25 cellular contexts compared by ENCODE assay signal in genomic region chr5:31114817-31115216, GRCh38.
DNase-seq lines count a peak whose midpoint lies in the region; ATAC-seq, FAIRE-seq and TF ChIP-seq lines count a peak whose summit lies in the region.
"Had no signal": no experiment of that assay in that cellular context is flagged by ENCODE, and none has a peak within 500 bp of the region (broad histone marks: within the 10 kb centered on the region; RNA-seq: fewer than 3 reads in every experiment).

No MANE protein-coding gene starts in this region.

- no peak overlapping the region for H3K4ac ChIP-seq in mesenchymal stem cell (ENCODE audit: low read depth in 1 of 2, low read length in 2 of 2)

- H3K4me1 ChIP-seq in mesenchymal stem cell (ENCODE audit: control insufficient read depth, insufficient read depth, low read depth, low read length) (peaks cover under 1% of the 10 kb centered on the region), gastrocnemius medialis (no peaks in the 10 kb centered on the region)
- H3K4me1 ChIP-seq: A549, BE2C had no signal

- DNase-seq in HTR-8/SVneo (ENCODE audit: insufficient read length, low spot score) (no peak), WTC11 (ENCODE audit: low spot score) (no peak), mesenchymal stem cell (no peak), DMS153 (lab: John Stamatoyannopoulos, UW) (no peak), gastrocnemius medialis (no peak), GM20000 (ENCODE audit: low spot score) (no peak), NOMO-1 treated with DMSO at 0.1 percent for 48 hours (lab: John Stamatoyannopoulos, UW; ENCODE audit: unreplicated experiment) (no peak)
- DNase-seq: 8988T; ACHN; AML-193; BE2C; CD4-positive, alpha-beta T cell; CD8-positive, alpha-beta memory T cell; DMS 273 treated with DMSO at 0.1 percent for 48 hours; DND-41; GM23248; HFFc6 had no signal

- H3K23ac ChIP-seq in mesenchymal stem cell (ENCODE audit: low read length in 2 of 2) = no peak overlapping the region

- peak; percentile 83 for FAIRE-seq in HTR-8/SVneo (lab: Jason Lieb, UNC)
- FAIRE-seq: A549, D721Med, G401.6, GM12892, H54 had no signal

- POLR2A ChIA-PET in WTC11 (lab: Charles Lee) = no interaction called here

- no peak overlapping the region for H3K4me3 Mint-ChIP-seq in WTC11
- H3K4me3 Mint-ChIP-seq: CD14-positive monocyte; CD4-positive, alpha-beta T cell; CD8-positive, alpha-beta memory T cell; HFFc6 had no signal

- H3K27ac Mint-ChIP-seq in WTC11 = no peak overlapping the region
- H3K27ac Mint-ChIP-seq: CD14-positive monocyte; CD4-positive, alpha-beta T cell; CD8-positive, alpha-beta memory T cell; HFFc6 had no signal

- H3K36me3 ChIP-seq in mesenchymal stem cell (ENCODE audit: control insufficient read depth in 1 of 2, insufficient read depth in 2 of 2, low read depth in 1 of 2, low read length in 2 of 2) = no peaks in the 10 kb centered on the region
- H3K36me3 ChIP-seq in gastrocnemius medialis = no peaks in the 10 kb centered on the region
- H3K36me3 ChIP-seq: BE2C; BLaER1 treated with 17β-estradiol and CSF1 and Interleukin-3, amounts not matched to agents 10 nM and 100 nM; HAP-1 had no signal

- H2BK15ac ChIP-seq in mesenchymal stem cell (ENCODE audit: low read depth, poor library complexity, severe bottlenecking) = no peak overlapping the region

- H4K91ac ChIP-seq in mesenchymal stem cell (ENCODE audit: low read length) = no peak overlapping the region

- no peaks in the 10 kb centered on the region for H3K79me1 ChIP-seq in mesenchymal stem cell (replicated peaks; ENCODE audit: low read length, poor library complexity, severe bottlenecking)

- TF ChIP-seq POLR2A in gastrocnemius medialis (IDR thresholded peaks at IDR 0.05) = no peak

- intact Hi-C loops in gastrocnemius medialis (cut with DNase I; ENCODE audit: low total_unique reads) = no loop called here

- H3K9me3 ChIP-seq in mesenchymal stem cell (ENCODE audit: control insufficient read depth, low read length) (no peaks in the 10 kb centered on the region), gastrocnemius medialis (no peaks in the 10 kb centered on the region)
- H3K9me3 ChIP-seq: A549; BE2C; BLaER1 treated with 17β-estradiol and CSF1 and Interleukin-3, amounts not matched to agents 10 nM and 100 nM; HAP-1 had no signal

- ATAC-seq in WTC11 (peak; percentile 55; the same call in 1 of the 2 replicates), gastrocnemius medialis (no peak)
- ATAC-seq: A549 had no signal

- H3K14ac ChIP-seq in mesenchymal stem cell (ENCODE audit: low read length in 2 of 2) = no peak overlapping the region

- no peak overlapping the region for H2AFZ ChIP-seq in mesenchymal stem cell (ENCODE audit: low read depth, low read length)
- H2AFZ ChIP-seq: GM23248 had no signal

- H2BK12ac ChIP-seq in mesenchymal stem cell (ENCODE audit: low read length in 2 of 2) = no peak overlapping the region

- in situ Hi-C loops in gastrocnemius medialis (cut with MboI; ENCODE audit: low sequenced_read_pairs in 4 of 4) = no loop called here

- H3K27me3 Mint-ChIP-seq in WTC11 (ENCODE audit: low read depth) = no peaks in the 10 kb centered on the region
- H3K27me3 Mint-ChIP-seq: CD4-positive, alpha-beta T cell; CD8-positive, alpha-beta memory T cell had no signal

- H2BK5ac ChIP-seq in mesenchymal stem cell (ENCODE audit: low read depth, low read length, poor library complexity, severe bottlenecking) = no peak overlapping the region

- 79% methylated on average over 2 of the region's 2 CpGs for WGBS in mesenchymal stem cell

- H4K8ac ChIP-seq in mesenchymal stem cell (ENCODE audit: low read length) = no peak overlapping the region

- no peak overlapping the region for H3K18ac ChIP-seq in mesenchymal stem cell (ENCODE audit: low read depth in 1 of 2, low read length in 2 of 2)

- peak overlapping the region; percentile 75 for H2AK5ac ChIP-seq in mesenchymal stem cell (ENCODE audit: low read length, severe bottlenecking)

- CTCF ChIA-PET in WTC11 (lab: Charles Lee) = no interaction called here

- H3K27ac ChIP-seq in mesenchymal stem cell (ENCODE audit: low read length, poor library complexity, severe bottlenecking) (no peak overlapping the region), gastrocnemius medialis (no peak overlapping the region)
- H3K27ac ChIP-seq: A549; BLaER1 treated with 17β-estradiol and CSF1 and Interleukin-3, amounts not matched to agents 10 nM and 100 nM; GM23248 had no signal

- no peak overlapping the region for H3K9ac ChIP-seq in mesenchymal stem cell (ENCODE audit: low read length)
- H3K9ac ChIP-seq: BLaER1 treated with 17β-estradiol and CSF1 and Interleukin-3, amounts not matched to agents 10 nM and 100 nM; GM23248 had no signal

- no peaks in the 10 kb centered on the region for H3K36me3 Mint-ChIP-seq in WTC11
- H3K36me3 Mint-ChIP-seq: CD14-positive monocyte; CD8-positive, alpha-beta memory T cell had no signal

- H2BK120ac ChIP-seq in mesenchymal stem cell (ENCODE audit: low read depth, low read length) = no peak overlapping the region

- no peak for TF ChIP-seq CTCF in WTC11 (IDR thresholded peaks at IDR 0.05)
- no peak for TF ChIP-seq CTCF in gastrocnemius medialis (IDR thresholded peaks at IDR 0.05 in 4 of 5, conservative IDR thresholded peaks at IDR 0.05 in 1 of 5)
- TF ChIP-seq CTCF in GM20000 (IDR thresholded peaks at IDR 0.05; ENCODE audit: extremely low read depth, missing control alignments) = no peak

- peaks cover 39% of the 10 kb centered on the region for H3K4me1 Mint-ChIP-seq in WTC11
- H3K4me1 Mint-ChIP-seq: CD8-positive, alpha-beta memory T cell had no signal

- H3K4me3 ChIP-seq in mesenchymal stem cell (ENCODE audit: insufficient read depth in 1 of 2, low read depth in 1 of 2, low read length in 2 of 2) (no peak overlapping the region), gastrocnemius medialis (no peak overlapping the region)
- H3K4me3 ChIP-seq: A549; BLaER1 treated with 17β-estradiol and CSF1 and Interleukin-3, amounts not matched to agents 10 nM and 100 nM; GM23248; HAP-1 had no signal

- H3K27me3 ChIP-seq in mesenchymal stem cell (ENCODE audit: control insufficient read depth in 1 of 2, insufficient read depth in 1 of 2, low read length in 2 of 2) (no peaks in the 10 kb centered on the region), gastrocnemius medialis (no peaks in the 10 kb centered on the region)
- H3K27me3 ChIP-seq: BE2C; BLaER1 treated with 17β-estradiol and CSF1 and Interleukin-3, amounts not matched to agents 10 nM and 100 nM had no signal

- H3K4me2 ChIP-seq in mesenchymal stem cell (ENCODE audit: low read length, poor library complexity, severe bottlenecking) = no peak overlapping the region
- H3K4me2 ChIP-seq: A549; BLaER1 treated with 17β-estradiol and CSF1 and Interleukin-3, amounts not matched to agents 10 nM and 100 nM had no signal

- H3K9me3 Mint-ChIP-seq in WTC11 = peaks cover 9% of the 10 kb centered on the region; the same call in 1 of the 2 replicates
- H3K9me3 Mint-ChIP-seq: CD4-positive, alpha-beta T cell; HFFc6 had no signal

TF ChIP-seq in WTC11, 78 proteins besides CTCF, POLR2A, EP300 and RAD21 (continues in another document):
- TF ChIP-seq NR3C1 (CRISPR knock-in tag; conservative IDR thresholded peaks at IDR 0.05; ENCODE audit: low read depth) (no peak), ZNF121 (CRISPR knock-in tag; IDR thresholded peaks at IDR 0.05) (no peak), ZNF416 (CRISPR knock-in tag; IDR thresholded peaks at IDR 0.05) (no peak), ZSCAN18 (CRISPR knock-in tag; IDR thresholded peaks at IDR 0.05) (no peak), SMAD3 (CRISPR knock-in tag; IDR thresholded peaks at IDR 0.05; ENCODE audit: borderline replicate concordance) (no peak), FOXP1 (CRISPR knock-in tag; IDR thresholded peaks at IDR 0.05; ENCODE audit: borderline replicate concordance) (no peak), TCF7 (CRISPR knock-in tag; IDR thresholded peaks at IDR 0.05; ENCODE audit: low read depth) (no peak)
- TF ChIP-seq, protein P1, sequence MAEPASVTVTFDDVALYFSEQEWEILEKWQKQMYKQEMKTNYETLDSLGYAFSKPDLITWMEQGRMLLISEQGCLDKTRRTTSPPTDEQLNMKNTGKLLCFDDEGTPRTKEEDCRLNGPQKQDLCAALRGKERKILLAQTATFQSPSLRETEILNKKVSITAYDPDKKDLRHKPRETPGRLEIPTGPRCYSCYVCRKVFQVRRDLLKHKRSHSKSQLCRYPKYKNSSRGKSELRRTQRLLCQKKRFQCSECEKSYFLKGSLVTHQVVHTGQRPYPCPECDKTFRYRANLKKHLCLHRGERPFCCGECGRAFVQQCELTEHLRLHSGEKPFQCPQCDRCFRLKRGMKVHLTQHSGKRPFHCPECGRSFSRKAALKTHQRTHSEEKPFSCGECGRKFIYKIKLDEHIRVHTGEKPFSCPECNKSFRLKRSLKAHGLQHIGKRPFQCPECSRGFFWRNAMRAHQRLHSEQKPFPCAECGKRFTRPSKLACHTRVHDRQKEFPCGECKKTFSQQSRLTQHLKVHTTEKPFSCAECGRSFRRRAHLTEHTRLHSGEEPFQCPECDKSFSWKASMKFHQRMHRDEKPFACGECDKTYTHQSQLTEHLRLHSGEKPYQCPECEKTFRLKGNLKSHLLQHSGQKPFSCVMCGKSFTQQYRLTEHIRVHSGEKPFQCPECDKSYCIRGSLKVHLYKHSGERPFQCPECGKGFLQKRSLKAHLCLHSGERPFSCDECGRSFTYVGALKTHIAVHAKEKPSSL (CRISPR knock-in tag; conservative IDR thresholded peaks at IDR 0.05) = no peak
- TF ChIP-seq, protein P2, sequence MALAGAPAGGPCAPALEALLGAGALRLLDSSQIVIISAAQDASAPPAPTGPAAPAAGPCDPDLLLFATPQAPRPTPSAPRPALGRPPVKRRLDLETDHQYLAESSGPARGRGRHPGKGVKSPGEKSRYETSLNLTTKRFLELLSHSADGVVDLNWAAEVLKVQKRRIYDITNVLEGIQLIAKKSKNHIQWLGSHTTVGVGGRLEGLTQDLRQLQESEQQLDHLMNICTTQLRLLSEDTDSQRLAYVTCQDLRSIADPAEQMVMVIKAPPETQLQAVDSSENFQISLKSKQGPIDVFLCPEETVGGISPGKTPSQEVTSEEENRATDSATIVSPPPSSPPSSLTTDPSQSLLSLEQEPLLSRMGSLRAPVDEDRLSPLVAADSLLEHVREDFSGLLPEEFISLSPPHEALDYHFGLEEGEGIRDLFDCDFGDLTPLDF (CRISPR knock-in tag; IDR thresholded peaks at IDR 0.05) = no peak
